ENCODE assay signal across 22 cellular contexts in the genomic region with DNA sequence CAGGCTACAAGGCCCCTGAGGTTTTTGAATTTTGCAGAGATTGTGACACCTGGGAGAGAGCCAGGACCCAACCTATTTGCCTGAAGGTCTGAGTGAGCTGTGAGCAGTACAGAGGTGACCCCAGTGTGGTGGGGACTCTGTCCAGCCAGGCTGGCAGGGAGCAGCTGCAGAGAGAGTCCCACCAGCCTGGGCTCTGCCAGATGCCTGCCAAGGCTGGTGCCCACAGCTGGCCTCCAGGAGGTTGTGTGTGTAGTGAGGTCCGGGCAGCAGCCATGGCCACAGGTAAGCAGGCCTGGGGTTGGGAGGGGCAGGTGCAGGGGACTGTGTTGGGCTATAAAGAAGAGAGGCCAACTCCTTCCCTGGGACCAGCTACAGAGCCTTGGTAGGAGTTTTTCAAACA.
DNase-seq lines count a peak whose midpoint lies in the region; ATAC-seq and TF ChIP-seq lines count a peak whose summit lies in the region.
"Had no signal": no experiment of that assay in that cellular context is flagged by ENCODE, and none has a peak within 500 bp of the region (broad histone marks: within the 10 kb centered on the region; RNA-seq: fewer than 3 reads in every experiment).

No MANE protein-coding gene starts in this region.

- CTCF ChIA-PET in activated naive CD4-positive, alpha-beta T cell treated with anti-CD3 and anti-CD28 coated beads, Interleukin-2, amount 10 ng/mL, durations not matched to agents 7 days and 5 days (lab: Charles Lee) = interaction anchor here (1.3 kb wide), 1 partner anchor 46 kb away, joined by 3 read pairs; no protein-coding TSS in a partner anchor
- CTCF ChIA-PET in CD4-positive, alpha-beta T cell (lab: Charles Lee) = no interaction called here

- no peak for ATAC-seq in stimulated activated effector memory CD8-positive, alpha-beta T cell treated with anti-CD3 and anti-CD28 coated beads, Interleukin-12 subunit alpha, Interleukin-12 subunit beta, amount 100 ng/mL, for 72 hours
- ATAC-seq in CD4-positive, alpha-beta T cell (ENCODE audit: poor library complexity) = no peak
- ATAC-seq: psoas muscle had no signal

- no peak overlapping the region for H3K4me3 Mint-ChIP-seq in activated naive CD4-positive, alpha-beta T cell treated with anti-CD3 and anti-CD28 coated beads, Interleukin-2, amount 10 ng/mL, durations not matched to agents 7 days and 5 days
- no peak overlapping the region for H3K4me3 Mint-ChIP-seq in stimulated activated effector memory CD8-positive, alpha-beta T cell treated with anti-CD3 and anti-CD28 coated beads, Interleukin-12 subunit alpha, Interleukin-12 subunit beta, amount 100 ng/mL, for 72 hours
- H3K4me3 Mint-ChIP-seq in CD4-positive, alpha-beta T cell = no peak overlapping the region
- H3K4me3 Mint-ChIP-seq: IgD-negative memory B cell, neural crest cell had no signal

- intact Hi-C loops in left ventricle myocardium inferior (cut with micrococcal nuclease) = no loop called here
- intact Hi-C loops in CD4-positive, alpha-beta T cell (cut with DNase I, micrococcal nuclease) = loop anchor here (5.0 to 10.0 kb wide), 3 partner anchors 282 to 411 kb away; no protein-coding TSS in a partner anchor

- no peaks in the 10 kb centered on the region for H3K27me3 Mint-ChIP-seq in activated naive CD4-positive, alpha-beta T cell treated with anti-CD3 and anti-CD28 coated beads, Interleukin-2, amount 10 ng/mL, durations not matched to agents 7 days and 5 days
- no peaks in the 10 kb centered on the region for H3K27me3 Mint-ChIP-seq in CD4-positive, alpha-beta T cell
- H3K27me3 Mint-ChIP-seq: IgD-negative memory B cell had no signal

- no peaks in the 10 kb centered on the region for H3K36me3 Mint-ChIP-seq in activated naive CD4-positive, alpha-beta T cell treated with anti-CD3 and anti-CD28 coated beads, Interleukin-2, amount 10 ng/mL, durations not matched to agents 7 days and 5 days
- no peaks in the 10 kb centered on the region for H3K36me3 Mint-ChIP-seq in stimulated activated effector memory CD8-positive, alpha-beta T cell treated with anti-CD3 and anti-CD28 coated beads, Interleukin-12 subunit alpha, Interleukin-12 subunit beta, amount 100 ng/mL, for 72 hours
- peaks cover 13% of the 10 kb centered on the region for H3K36me3 Mint-ChIP-seq in CD4-positive, alpha-beta T cell (ENCODE audit: low read depth)

- peak overlapping the region; percentile 64 for H3K27ac Mint-ChIP-seq in activated naive CD4-positive, alpha-beta T cell treated with anti-CD3 and anti-CD28 coated beads, Interleukin-2, amount 10 ng/mL, durations not matched to agents 7 days and 5 days
- H3K27ac Mint-ChIP-seq in stimulated activated effector memory CD8-positive, alpha-beta T cell treated with anti-CD3 and anti-CD28 coated beads, Interleukin-12 subunit alpha, Interleukin-12 subunit beta, amount 100 ng/mL, for 72 hours = peak overlapping the region; percentile 81
- H3K27ac Mint-ChIP-seq in CD4-positive, alpha-beta T cell = no peak overlapping the region

- no peak for TF ChIP-seq CTCF in left ventricle myocardium inferior (IDR thresholded peaks at IDR 0.05; ENCODE audit: borderline replicate concordance)
- TF ChIP-seq CTCF in CD4-positive, alpha-beta T cell (IDR thresholded peaks at IDR 0.05) = no peak

- DNase-seq in activated naive CD4-positive, alpha-beta T cell treated with anti-CD3 and anti-CD28 coated beads, Interleukin-2, amount 10 ng/mL, durations not matched to agents 7 days and 5 days = no peak
- no peak for DNase-seq in activated naive CD4-positive, alpha-beta T cell treated with Interleukin-2 at 50 U/mL for 16 hours
- DNase-seq in M059J (ENCODE audit: low read depth) (peak; percentile 7), left ventricle myocardium inferior (no peak), NCI-H2227 treated with DMSO at 0.1 percent for 48 hours (lab: John Stamatoyannopoulos, UW) (no peak)
- DNase-seq in stimulated activated effector memory CD8-positive, alpha-beta T cell treated with anti-CD3 and anti-CD28 coated beads, Interleukin-12 subunit alpha, Interleukin-12 subunit beta, amount 100 ng/mL, for 72 hours (ENCODE audit: low spot score in 2 of 2) = no peak
- DNase-seq in CD4-positive, alpha-beta T cell = no peak
- DNase-seq in activated T-cell treated with anti-CD3 and anti-CD28 coated beads, Interleukin-2, amount 50 U/mL, for 48 hours = no peak
- DNase-seq: activated CD4-positive, alpha-beta T cell treated with anti-CD3 and anti-CD28 coated beads for 48 hours; activated CD8-positive, alpha-beta memory T cell treated with anti-CD3 and anti-CD28 coated beads, Interleukin-2, amount 50 U/mL, for 48 hours; activated effector memory CD4-positive, alpha-beta T cell treated with anti-CD3 and anti-CD28 coated beads, Interleukin-2, amount 50 U/mL, for 16 hours; anterior cingulate cortex; C1 segment of cervical spinal cord; cerebellar nuclear complex; effector CD8-positive, alpha-beta T cell; NCI-H1417; NCI-H510A; stimulated activated CD4-positive, alpha-beta T cell treated with anti-CD3 and anti-CD28 coated beads, Interleukin-12 subunit alpha, Interleukin-12 subunit beta, amount 100 ng/mL, for 4 hours; SW 1271 had no signal

- no peaks in the 10 kb centered on the region for H3K27me3 ChIP-seq in left ventricle myocardium inferior (ENCODE audit: low read depth)
- H3K27me3 ChIP-seq in CD4-positive, alpha-beta T cell (ENCODE audit: control insufficient read depth, insufficient read depth, low read length) = no peaks in the 10 kb centered on the region

- H3K9me3 Mint-ChIP-seq in activated naive CD4-positive, alpha-beta T cell treated with anti-CD3 and anti-CD28 coated beads, Interleukin-2, amount 10 ng/mL, durations not matched to agents 7 days and 5 days = no peaks in the 10 kb centered on the region
- no peaks in the 10 kb centered on the region for H3K9me3 Mint-ChIP-seq in stimulated activated effector memory CD8-positive, alpha-beta T cell treated with anti-CD3 and anti-CD28 coated beads, Interleukin-12 subunit alpha, Interleukin-12 subunit beta, amount 100 ng/mL, for 72 hours
- no peaks in the 10 kb centered on the region for H3K9me3 Mint-ChIP-seq in CD4-positive, alpha-beta T cell
- H3K9me3 Mint-ChIP-seq: IgD-negative memory B cell, neural crest cell had no signal

- H3K27ac ChIP-seq in left ventricle myocardium inferior (replicated peaks) = peak overlapping the region; percentile 73
- H3K27ac ChIP-seq in CD4-positive, alpha-beta T cell (ENCODE audit: low read depth, low read length) = no peak overlapping the region
- H3K27ac ChIP-seq: psoas muscle had no signal

- peaks cover 8% of the 10 kb centered on the region for H3K36me3 ChIP-seq in left ventricle myocardium inferior

- H3K4me1 Mint-ChIP-seq in activated naive CD4-positive, alpha-beta T cell treated with anti-CD3 and anti-CD28 coated beads, Interleukin-2, amount 10 ng/mL, durations not matched to agents 7 days and 5 days = peaks cover 5% of the 10 kb centered on the region
- peaks cover 27% of the 10 kb centered on the region for H3K4me1 Mint-ChIP-seq in stimulated activated effector memory CD8-positive, alpha-beta T cell treated with anti-CD3 and anti-CD28 coated beads, Interleukin-12 subunit alpha, Interleukin-12 subunit beta, amount 100 ng/mL, for 72 hours
- no peaks in the 10 kb centered on the region for H3K4me1 Mint-ChIP-seq in CD4-positive, alpha-beta T cell (ENCODE audit: low read depth)

- H3K4me1 ChIP-seq in left ventricle myocardium inferior = peaks cover 67% of the 10 kb centered on the region
- H3K4me1 ChIP-seq: psoas muscle had no signal

- POLR2A ChIA-PET in CD4-positive, alpha-beta T cell (lab: Charles Lee) = no interaction called here

- H3K4me3 ChIP-seq in left ventricle myocardium inferior = no peak overlapping the region
- H3K4me3 ChIP-seq: psoas muscle had no signal

- H3K9me3 ChIP-seq in left ventricle myocardium inferior (replicated peaks) = no peaks in the 10 kb centered on the region
- no peaks in the 10 kb centered on the region for H3K9me3 ChIP-seq in CD4-positive, alpha-beta T cell (ENCODE audit: control insufficient read depth, low read length)
- H3K9me3 ChIP-seq: psoas muscle had no signal
